1 cellular context compared by ENCODE assay signal in the genomic region with DNA sequence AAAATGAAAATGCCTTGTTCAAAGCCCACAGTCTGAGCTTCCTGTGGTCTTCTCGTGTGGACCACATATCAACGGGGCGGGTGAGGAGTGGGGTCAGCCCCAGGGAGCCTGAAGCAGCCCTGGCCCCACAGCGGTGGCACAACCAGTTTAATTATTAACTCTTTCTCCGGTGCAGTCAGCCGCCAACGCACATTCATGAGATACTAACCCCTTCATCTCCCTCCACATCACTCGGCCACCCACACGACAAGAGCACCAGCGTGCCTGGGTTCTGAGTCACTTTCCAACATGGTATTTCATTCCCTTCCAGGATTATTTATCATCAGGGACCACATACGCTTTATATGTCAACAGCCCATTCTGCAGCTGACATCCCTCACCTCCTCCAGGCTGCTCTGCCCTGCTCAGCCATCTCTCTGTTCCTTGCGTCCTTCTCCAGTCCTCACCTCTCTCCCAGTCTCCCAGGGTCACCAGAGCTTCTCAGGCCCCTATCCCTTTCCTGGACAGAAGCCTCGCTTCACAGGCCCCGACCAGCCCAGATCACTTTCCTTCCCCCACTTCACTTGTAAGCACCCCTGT.
A peak's percentile ranks its signal among the peaks of the same experiment; 100 is the strongest.
TF ChIP-seq lines count a peak whose summit lies in the region.

No MANE protein-coding gene starts in this region.

TF ChIP-seq in HepG2, 621 proteins besides CTCF, POLR2A, EP300 and RAD21 (continued from another document and continues in another):
- TF ChIP-seq, protein P1, sequence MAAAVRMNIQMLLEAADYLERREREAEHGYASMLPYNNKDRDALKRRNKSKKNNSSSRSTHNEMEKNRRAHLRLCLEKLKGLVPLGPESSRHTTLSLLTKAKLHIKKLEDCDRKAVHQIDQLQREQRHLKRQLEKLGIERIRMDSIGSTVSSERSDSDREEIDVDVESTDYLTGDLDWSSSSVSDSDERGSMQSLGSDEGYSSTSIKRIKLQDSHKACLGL (CRISPR knock-in tag; IDR thresholded peaks at IDR 0.05) = no peak
- no peak for TF ChIP-seq MED13 (CRISPR knock-in tag; IDR thresholded peaks at IDR 0.05)
- TF ChIP-seq ZNF235 (CRISPR knock-in tag; IDR thresholded peaks at IDR 0.05; ENCODE audit: borderline replicate concordance) = no peak
- TF ChIP-seq ZBTB46 (CRISPR knock-in tag; IDR thresholded peaks at IDR 0.05; ENCODE audit: borderline replicate concordance) = peak; percentile 63; the same call in 1 of the 2 replicates
- TF ChIP-seq SMARCC2 (IDR thresholded peaks at IDR 0.05) = no peak
- TF ChIP-seq FOXO4 (CRISPR knock-in tag; conservative IDR thresholded peaks at IDR 0.05) = no peak
- TF ChIP-seq ZNF280D (CRISPR knock-in tag; IDR thresholded peaks at IDR 0.05) = no peak
- TF ChIP-seq, protein P2, sequence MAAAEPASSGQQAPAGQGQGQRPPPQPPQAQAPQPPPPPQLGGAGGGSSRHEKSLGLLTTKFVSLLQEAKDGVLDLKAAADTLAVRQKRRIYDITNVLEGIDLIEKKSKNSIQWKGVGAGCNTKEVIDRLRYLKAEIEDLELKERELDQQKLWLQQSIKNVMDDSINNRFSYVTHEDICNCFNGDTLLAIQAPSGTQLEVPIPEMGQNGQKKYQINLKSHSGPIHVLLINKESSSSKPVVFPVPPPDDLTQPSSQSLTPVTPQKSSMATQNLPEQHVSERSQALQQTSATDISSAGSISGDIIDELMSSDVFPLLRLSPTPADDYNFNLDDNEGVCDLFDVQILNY (CRISPR knock-in tag; conservative IDR thresholded peaks at IDR 0.05) = no peak
- TF ChIP-seq PAX8 (CRISPR knock-in tag; IDR thresholded peaks at IDR 0.05; ENCODE audit: borderline replicate concordance) = no peak
- TF ChIP-seq ZMAT5 (CRISPR knock-in tag; IDR thresholded peaks at IDR 0.05; ENCODE audit: borderline replicate concordance, low read depth) = no peak
- TF ChIP-seq, protein P3, sequence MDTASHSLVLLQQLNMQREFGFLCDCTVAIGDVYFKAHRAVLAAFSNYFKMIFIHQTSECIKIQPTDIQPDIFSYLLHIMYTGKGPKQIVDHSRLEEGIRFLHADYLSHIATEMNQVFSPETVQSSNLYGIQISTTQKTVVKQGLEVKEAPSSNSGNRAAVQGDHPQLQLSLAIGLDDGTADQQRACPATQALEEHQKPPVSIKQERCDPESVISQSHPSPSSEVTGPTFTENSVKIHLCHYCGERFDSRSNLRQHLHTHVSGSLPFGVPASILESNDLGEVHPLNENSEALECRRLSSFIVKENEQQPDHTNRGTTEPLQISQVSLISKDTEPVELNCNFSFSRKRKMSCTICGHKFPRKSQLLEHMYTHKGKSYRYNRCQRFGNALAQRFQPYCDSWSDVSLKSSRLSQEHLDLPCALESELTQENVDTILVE (CRISPR knock-in tag; IDR thresholded peaks at IDR 0.05) = peak; percentile 65; the same call in 1 of the 2 replicates
- TF ChIP-seq, protein P4, sequence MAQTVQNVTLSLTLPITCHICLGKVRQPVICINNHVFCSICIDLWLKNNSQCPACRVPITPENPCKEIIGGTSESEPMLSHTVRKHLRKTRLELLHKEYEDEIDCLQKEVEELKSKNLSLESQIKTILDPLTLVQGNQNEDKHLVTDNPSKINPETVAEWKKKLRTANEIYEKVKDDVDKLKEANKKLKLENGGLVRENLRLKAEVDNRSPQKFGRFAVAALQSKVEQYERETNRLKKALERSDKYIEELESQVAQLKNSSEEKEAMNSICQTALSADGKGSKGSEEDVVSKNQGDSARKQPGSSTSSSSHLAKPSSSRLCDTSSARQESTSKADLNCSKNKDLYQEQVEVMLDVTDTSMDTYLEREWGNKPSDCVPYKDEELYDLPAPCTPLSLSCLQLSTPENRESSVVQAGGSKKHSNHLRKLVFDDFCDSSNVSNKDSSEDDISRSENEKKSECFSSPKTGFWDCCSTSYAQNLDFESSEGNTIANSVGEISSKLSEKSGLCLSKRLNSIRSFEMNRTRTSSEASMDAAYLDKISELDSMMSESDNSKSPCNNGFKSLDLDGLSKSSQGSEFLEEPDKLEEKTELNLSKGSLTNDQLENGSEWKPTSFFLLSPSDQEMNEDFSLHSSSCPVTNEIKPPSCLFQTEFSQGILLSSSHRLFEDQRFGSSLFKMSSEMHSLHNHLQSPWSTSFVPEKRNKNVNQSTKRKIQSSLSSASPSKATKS (CRISPR knock-in tag; IDR thresholded peaks at IDR 0.05) = no peak
- TF ChIP-seq ADNP (CRISPR knock-in tag; IDR thresholded peaks at IDR 0.05) = no peak
- TF ChIP-seq MTA1 (CRISPR knock-in tag; IDR thresholded peaks at IDR 0.05; ENCODE audit: borderline replicate concordance) = peak; percentile 84; the same call in 1 of the 2 replicates
- no peak for TF ChIP-seq NFYC (CRISPR knock-in tag; IDR thresholded peaks at IDR 0.05)
- peak; percentile 87 for TF ChIP-seq MIXL1 (CRISPR knock-in tag; IDR thresholded peaks at IDR 0.05)
- TF ChIP-seq PAF1 (CRISPR knock-in tag; IDR thresholded peaks at IDR 0.05) = no peak
- no peak for TF ChIP-seq TSC22D2 (CRISPR knock-in tag; IDR thresholded peaks at IDR 0.05; ENCODE audit: borderline replicate concordance)
- no peak for TF ChIP-seq ZNF205 (CRISPR knock-in tag; IDR thresholded peaks at IDR 0.05)
- no peak for TF ChIP-seq ZNF468 (CRISPR knock-in tag; IDR thresholded peaks at IDR 0.05)
- no peak for TF ChIP-seq ZNF576 (CRISPR knock-in tag; IDR thresholded peaks at IDR 0.05)
- peak; percentile 91; the same call in 1 of the 2 replicates for TF ChIP-seq JUN (CRISPR knock-in tag; IDR thresholded peaks at IDR 0.05)
- peak; percentile 75; the same call in 1 of the 2 replicates for TF ChIP-seq KAT8 (CRISPR knock-in tag; IDR thresholded peaks at IDR 0.05)
- TF ChIP-seq TEF (CRISPR knock-in tag; IDR thresholded peaks at IDR 0.05) = no peak
- peak; percentile 60; the same call in 1 of the 2 replicates for TF ChIP-seq ZMAT3 (CRISPR knock-in tag; conservative IDR thresholded peaks at IDR 0.05)
- no peak for TF ChIP-seq ZNF225 (CRISPR knock-in tag; IDR thresholded peaks at IDR 0.05)
- TF ChIP-seq, protein P5, sequence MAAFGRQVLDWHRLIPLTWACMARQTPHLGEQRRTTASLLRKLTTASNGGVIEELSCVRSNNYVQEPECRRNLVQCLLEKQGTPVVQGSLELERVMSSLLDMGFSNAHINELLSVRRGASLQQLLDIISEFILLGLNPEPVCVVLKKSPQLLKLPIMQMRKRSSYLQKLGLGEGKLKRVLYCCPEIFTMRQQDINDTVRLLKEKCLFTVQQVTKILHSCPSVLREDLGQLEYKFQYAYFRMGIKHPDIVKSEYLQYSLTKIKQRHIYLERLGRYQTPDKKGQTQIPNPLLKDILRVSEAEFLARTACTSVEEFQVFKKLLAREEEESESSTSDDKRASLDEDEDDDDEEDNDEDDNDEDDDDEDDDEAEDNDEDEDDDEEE (CRISPR knock-in tag; IDR thresholded peaks at IDR 0.05) = 0 out of 2 replicates have a peak, but pooled peaks have one; percentile 26
- no peak for TF ChIP-seq XBP1 (CRISPR knock-in tag; IDR thresholded peaks at IDR 0.05)
- TF ChIP-seq ATF7 (IDR thresholded peaks at IDR 0.05) = no peak
- peak; percentile 62; the same call in 1 of the 2 replicates for TF ChIP-seq ATF7 (CRISPR knock-in tag; IDR thresholded peaks at IDR 0.05)
- no peak for TF ChIP-seq KLF9 (CRISPR knock-in tag; IDR thresholded peaks at IDR 0.05; ENCODE audit: low read depth)
- no peak for TF ChIP-seq ZNF317 (CRISPR knock-in tag; IDR thresholded peaks at IDR 0.05)
- no peak for TF ChIP-seq EEA1 (CRISPR knock-in tag; IDR thresholded peaks at IDR 0.05; ENCODE audit: borderline replicate concordance)
- no peak for TF ChIP-seq ZNF513 (CRISPR knock-in tag; conservative IDR thresholded peaks at IDR 0.05)
- TF ChIP-seq, protein P6, sequence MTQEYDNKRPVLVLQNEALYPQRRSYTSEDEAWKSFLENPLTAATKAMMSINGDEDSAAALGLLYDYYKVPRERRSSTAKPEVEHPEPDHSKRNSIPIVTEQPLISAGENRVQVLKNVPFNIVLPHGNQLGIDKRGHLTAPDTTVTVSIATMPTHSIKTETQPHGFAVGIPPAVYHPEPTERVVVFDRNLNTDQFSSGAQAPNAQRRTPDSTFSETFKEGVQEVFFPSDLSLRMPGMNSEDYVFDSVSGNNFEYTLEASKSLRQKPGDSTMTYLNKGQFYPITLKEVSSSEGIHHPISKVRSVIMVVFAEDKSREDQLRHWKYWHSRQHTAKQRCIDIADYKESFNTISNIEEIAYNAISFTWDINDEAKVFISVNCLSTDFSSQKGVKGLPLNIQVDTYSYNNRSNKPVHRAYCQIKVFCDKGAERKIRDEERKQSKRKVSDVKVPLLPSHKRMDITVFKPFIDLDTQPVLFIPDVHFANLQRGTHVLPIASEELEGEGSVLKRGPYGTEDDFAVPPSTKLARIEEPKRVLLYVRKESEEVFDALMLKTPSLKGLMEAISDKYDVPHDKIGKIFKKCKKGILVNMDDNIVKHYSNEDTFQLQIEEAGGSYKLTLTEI (CRISPR knock-in tag; conservative IDR thresholded peaks at IDR 0.05) = no peak
- no peak; the same call in 1 of the 2 replicates for TF ChIP-seq ZKSCAN8 (CRISPR knock-in tag; IDR thresholded peaks at IDR 0.05; ENCODE audit: borderline replicate concordance)
- no peak; the same call in 1 of the 2 replicates for TF ChIP-seq ZNF547 (CRISPR knock-in tag; IDR thresholded peaks at IDR 0.05)
- no peak for TF ChIP-seq RORA (CRISPR knock-in tag; IDR thresholded peaks at IDR 0.05)
